ENCODE assay signal across 8 cellular contexts in genomic region chr6:157764346-157765068, GRCh38. TPM values are rescaled to one million over a fixed set of nuclear protein-coding genes. Genes with fewer than 3 reads are reported as not detected.
DNase-seq lines count a peak whose midpoint lies in the region; TF ChIP-seq lines count a peak whose summit lies in the region.

No MANE protein-coding gene starts in this region.

- H3K4me3 ChIP-seq in HFF-Myc (replicated peaks; ENCODE audit: low read depth, low read length) (0 out of 2 replicates have a peak overlapping the region, but pooled peaks have one; percentile 8), NB4 (ENCODE audit: low read depth, low read length) (peak overlapping the region; percentile 21), dorsolateral prefrontal cortex (peak overlapping the region in 4 of 59 donors; percentile 0 to 22 (median 8)), mesodermal cell (ENCODE audit: extremely low read depth, insufficient read depth, low read length, poor library complexity, severe bottlenecking) (no peak overlapping the region)

- POLR2A ChIA-PET in activated CD4-positive, alpha-beta memory T cell treated with anti-CD3 and anti-CD28 coated beads, Interleukin-2, amount 10 ng/mL, durations not matched to agents 7 days and 5 days (lab: Charles Lee), result interaction anchor here (0.8 to 2.6 kb wide), 10 partner anchors 26 to 489 kb away, joined by 3 to 18 read pairs (median 3); no protein-coding TSS in a partner anchor

- no peaks in the 10 kb centered on the region for H3K36me3 Mint-ChIP-seq in activated CD4-positive, alpha-beta memory T cell treated with anti-CD3 and anti-CD28 coated beads, Interleukin-2, amount 10 ng/mL, durations not matched to agents 7 days and 5 days (ENCODE audit: low read depth)

- H3K9me3 ChIP-seq in mesodermal cell (ENCODE audit: control insufficient read depth, low read length), result no peaks in the 10 kb centered on the region

- H3K9me3 Mint-ChIP-seq in activated CD4-positive, alpha-beta memory T cell treated with anti-CD3 and anti-CD28 coated beads, Interleukin-2, amount 10 ng/mL, durations not matched to agents 7 days and 5 days, result no peaks in the 10 kb centered on the region

- CTCF ChIA-PET in activated CD4-positive, alpha-beta memory T cell treated with anti-CD3 and anti-CD28 coated beads, Interleukin-2, amount 10 ng/mL, durations not matched to agents 7 days and 5 days (lab: Charles Lee), result interaction anchor here (0.7 to 11.7 kb wide), 5 partner anchors 10 to 308 kb away, joined by 3 to 158 read pairs (median 5); no protein-coding TSS in a partner anchor

- H3K4me1 Mint-ChIP-seq in activated CD4-positive, alpha-beta memory T cell treated with anti-CD3 and anti-CD28 coated beads, Interleukin-2, amount 10 ng/mL, durations not matched to agents 7 days and 5 days, result peaks cover 74% of the 10 kb centered on the region

- no peaks in the 10 kb centered on the region for H3K27me3 ChIP-seq in dorsolateral prefrontal cortex

- no peaks in the 10 kb centered on the region for H3K36me3 ChIP-seq in mesodermal cell (ENCODE audit: control insufficient read depth, insufficient read depth, low read length)

- intact Hi-C loops in dorsolateral prefrontal cortex (cut with DNase I), result loop anchor here in 1 of 2 donors (5.0 kb wide), 1 partner anchor 58 kb away; the partner anchor contains the start of gene SNX9

- WGBS in mesodermal cell (ENCODE audit: insufficient coverage in 2 of 2), 2 experiments, result 37 to 56% methylated on average over 6 to 8 of the region's 12 CpGs

- H3K27me3 Mint-ChIP-seq in activated CD4-positive, alpha-beta memory T cell treated with anti-CD3 and anti-CD28 coated beads, Interleukin-2, amount 10 ng/mL, durations not matched to agents 7 days and 5 days, result peaks cover 18% of the 10 kb centered on the region

- peak overlapping the region; percentile 49 for H3K4me3 Mint-ChIP-seq in activated CD4-positive, alpha-beta memory T cell treated with anti-CD3 and anti-CD28 coated beads, Interleukin-2, amount 10 ng/mL, durations not matched to agents 7 days and 5 days

- peak; percentile 93 for DNase-seq in GM03348 (ENCODE audit: low spot score)
- DNase-seq in HFF-Myc (ENCODE audit: extremely low read depth, low read depth), result peak; percentile 100
- DNase-seq in NB4 (ENCODE audit: low read depth), result peak; percentile 81
- DNase-seq in activated CD4-positive, alpha-beta memory T cell treated with anti-CD3 and anti-CD28 coated beads, Interleukin-2, amount 10 ng/mL, durations not matched to agents 7 days and 5 days, result peak; percentile 84
- DNase-seq in dorsolateral prefrontal cortex, result peak; percentile 32 to 93 (median 82)
- DNase-seq in stimulated activated CD8-positive, alpha-beta memory T cell treated with anti-CD3 and anti-CD28 coated beads, Interleukin-15, amount 100 ng/mL, for 1 hour (ENCODE audit: low read depth), result peak; percentile 55
- DNase-seq in NCI-H1930 (lab: John Stamatoyannopoulos, UW), result no peak

- peaks cover 42% of the 10 kb centered on the region for H3K4me1 ChIP-seq in mesodermal cell (ENCODE audit: control insufficient read depth, insufficient read depth, low read length, poor library complexity, severe bottlenecking)

- peak overlapping the region in 57 of 59 donors; percentile 1 to 90 (median 72) for H3K27ac ChIP-seq in dorsolateral prefrontal cortex
- H3K27ac ChIP-seq in mesodermal cell (ENCODE audit: low read depth, low read length, severe bottlenecking), result peak overlapping the region; percentile 82

- peak overlapping the region; percentile 82 for H3K27ac Mint-ChIP-seq in activated CD4-positive, alpha-beta memory T cell treated with anti-CD3 and anti-CD28 coated beads, Interleukin-2, amount 10 ng/mL, durations not matched to agents 7 days and 5 days

- no peak for TF ChIP-seq CTCF in HFF-Myc (IDR thresholded peaks at IDR 0.05; ENCODE audit: low read depth, low read length, missing control alignments)
- no peak for TF ChIP-seq CTCF in NB4 (IDR thresholded peaks at IDR 0.05; ENCODE audit: low read depth, low read length)
- peak in 1 of 56 donors; percentile 11 for TF ChIP-seq CTCF in dorsolateral prefrontal cortex (IDR thresholded peaks at IDR 0.05 in 54 of 56, conservative IDR thresholded peaks at IDR 0.05 in 2 of 56; ENCODE audit: low read depth in 1 of 56, partially characterized antibody in 56 of 56)

- TF ChIP-seq POLR2A in NB4 (IDR thresholded peaks at IDR 0.05; ENCODE audit: extremely low read depth, insufficient read length), result no peak

RNA-seq across cellular contexts. Expression of gene SNX9, which starts 58.5 kb away (rescaled TPM):
- total RNA-seq in activated CD4-positive, alpha-beta memory T cell treated with anti-CD3 and anti-CD28 coated beads, Interleukin-2, amount 10 ng/mL, durations not matched to agents 7 days and 5 days, result 10 to 100 TPM; 39.8 to 40.1 TPM
- total RNA-seq in dorsolateral prefrontal cortex, result 10 to 100 TPM; 21.2 to 46.1 (median 28.8) TPM
- 30.4 TPM for polyA plus RNA-seq in mesodermal cell (2013, experiment 1 of 2)
- 34.5 TPM for polyA plus RNA-seq in mesodermal cell (2013, experiment 2 of 2)

Comparison
In these comparisons a context has a peak if more than half of its experiments do, and no peak if none do; other contexts are left out.
1. DNase-seq: peak in GM03348 (single experiment), HFF-Myc (single experiment), NB4 (single experiment), activated CD4-positive, alpha-beta memory T cell treated with anti-CD3 and anti-CD28 coated beads, Interleukin-2, amount 10 ng/mL, durations not matched to agents 7 days and 5 days (single experiment), dorsolateral prefrontal cortex (10 of 10) and stimulated activated CD8-positive, alpha-beta memory T cell treated with anti-CD3 and anti-CD28 coated beads, Interleukin-15, amount 100 ng/mL, for 1 hour (single experiment); none in NCI-H1930 (0 of 2).